In the genomic region with DNA sequence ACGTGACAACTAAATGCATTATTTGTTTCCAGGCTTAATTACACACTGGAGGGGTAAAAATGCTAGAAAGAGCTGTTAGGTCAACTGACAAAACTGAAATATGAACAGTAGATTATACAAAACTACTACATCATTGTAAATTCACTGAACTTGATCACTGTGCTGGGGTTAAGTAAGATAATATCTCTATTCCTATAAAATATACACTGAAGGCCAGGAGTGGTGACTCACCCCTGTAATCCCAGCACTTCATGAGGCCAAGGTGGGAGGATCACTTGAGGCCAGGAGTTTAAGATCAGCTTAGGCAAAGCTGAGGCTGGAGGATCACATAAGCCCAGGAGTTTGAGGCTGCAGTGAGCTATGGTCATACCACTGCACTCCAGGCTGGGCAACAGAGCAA, we compare ENCODE assay signal across 19 cellular contexts. TPM values are rescaled to one million over a fixed set of nuclear protein-coding genes. Genes with fewer than 3 reads are reported as not detected.
DNase-seq lines count a peak whose midpoint lies in the region; TF ChIP-seq lines count a peak whose summit lies in the region.
"Had no signal": no experiment of that assay in that cellular context is flagged by ENCODE, and none has a peak within 500 bp of the region (broad histone marks: within the 10 kb centered on the region; RNA-seq: fewer than 3 reads in every experiment).

No MANE protein-coding gene starts in this region.

- no peaks in the 10 kb centered on the region for H3K9me2 ChIP-seq in GM23248 (ENCODE audit: insufficient read depth)

- H3K9ac ChIP-seq in GM23248: no peak overlapping the region

- H3K27me3 Mint-ChIP-seq in CD14-positive monocyte (ENCODE audit: low read depth in 3 of 3): peaks cover 11 to 39% (median 15%) of the 10 kb centered on the region in 3 donors
- H3K27me3 Mint-ChIP-seq: progenitor cell of endocrine pancreas had no signal

- intact Hi-C loops in CD14-positive monocyte (cut with micrococcal nuclease): no loop called here

- no peak overlapping the region for H2AFZ ChIP-seq in GM23248

- H3F3A ChIP-seq in GM23248 (ENCODE audit: insufficient read depth): no peaks in the 10 kb centered on the region

- no peak overlapping the region for H3K4me2 ChIP-seq in GM23248 (ENCODE audit: unreplicated experiment)

- H3K27ac ChIP-seq in GM23248 (no peak overlapping the region), brain microvascular endothelial cell (no peak overlapping the region)

- no peaks in the 10 kb centered on the region for H3K4me1 ChIP-seq in GM23248 (ENCODE audit: insufficient read depth)
- H3K4me1 ChIP-seq: Caco-2 had no signal

- TF ChIP-seq CTCF in brain microvascular endothelial cell (IDR thresholded peaks at IDR 0.05; ENCODE audit: low read depth, low read length, missing control alignments): no peak
- no peak for TF ChIP-seq CTCF in CD14-positive monocyte (IDR thresholded peaks at IDR 0.05)

- H3K9me3 Mint-ChIP-seq in CD14-positive monocyte: peaks cover 0 to 5% (median 1%) of the 10 kb centered on the region in 7 donors
- H3K9me3 Mint-ChIP-seq: activated T-helper 17 cell treated with anti-CD3 and anti-CD28 coated beads, Interleukin-2, amount 50 U/mL, for 72 hours; dendritic cell treated with granulocyte-macrophage colony-stimulating factor and Interleukin-4, amounts not matched to agents 40 ng/mL and 50 ng/mL, for 4 days had no signal

- WGBS in GM23248 (ENCODE audit: low coverage in 1 of 2, low lambda C conversion rate in 2 of 2, missing lambda C conversion rate in 2 of 2), 2 experiments: 73 to 86% methylated on average over 1 of the region's 1 CpG

- peaks cover 2% of the 10 kb centered on the region for H3K4me1 Mint-ChIP-seq in CD14-positive monocyte
- H3K4me1 Mint-ChIP-seq: activated T-helper 17 cell treated with anti-CD3 and anti-CD28 coated beads, Interleukin-2, amount 50 U/mL, for 72 hours had no signal

- H4K20me1 ChIP-seq in GM23248 (ENCODE audit: insufficient read depth): no peaks in the 10 kb centered on the region

- no peaks in the 10 kb centered on the region for H3K9me3 ChIP-seq in GM23248 (ENCODE audit: low read depth)
- H3K9me3 ChIP-seq: Caco-2 had no signal

- no peak overlapping the region for H3K27ac Mint-ChIP-seq in CD14-positive monocyte
- H3K27ac Mint-ChIP-seq: activated T-helper 17 cell treated with anti-CD3 and anti-CD28 coated beads, Interleukin-2, amount 50 U/mL, for 72 hours; dendritic cell treated with granulocyte-macrophage colony-stimulating factor and Interleukin-4, amounts not matched to agents 40 ng/mL and 50 ng/mL, for 4 days; progenitor cell of endocrine pancreas; WTC11 had no signal

- H3K4me3 Mint-ChIP-seq in CD14-positive monocyte: no peak overlapping the region
- H3K4me3 Mint-ChIP-seq: activated T-helper 17 cell treated with anti-CD3 and anti-CD28 coated beads, Interleukin-2, amount 50 U/mL, for 72 hours; dendritic cell treated with granulocyte-macrophage colony-stimulating factor and Interleukin-4, amounts not matched to agents 40 ng/mL and 50 ng/mL, for 4 days; WTC11 had no signal

- H3K4me3 ChIP-seq in GM23248 (no peak overlapping the region), brain microvascular endothelial cell (ENCODE audit: low read depth, low read length) (no peak overlapping the region)

- no peaks in the 10 kb centered on the region for H3K27me3 ChIP-seq in GM23248 (replicated peaks; ENCODE audit: insufficient read depth)
- no peaks in the 10 kb centered on the region for H3K27me3 ChIP-seq in brain microvascular endothelial cell (replicated peaks)

- H3K36me3 Mint-ChIP-seq in CD14-positive monocyte: no peaks in the 10 kb centered on the region
- H3K36me3 Mint-ChIP-seq: WTC11 had no signal

- H3K79me2 ChIP-seq in GM23248 (ENCODE audit: insufficient read depth): no peaks in the 10 kb centered on the region

- H3K36me3 ChIP-seq in GM23248 (ENCODE audit: low read depth): no peaks in the 10 kb centered on the region
- H3K36me3 ChIP-seq in brain microvascular endothelial cell (replicated peaks): no peaks in the 10 kb centered on the region

- in situ Hi-C loops in GM23248 (cut with MboI): no loop called here
- in situ Hi-C loops in brain microvascular endothelial cell (cut with HindIII; ENCODE audit: low pct_ligation_motif_present, low sequenced_read_pairs): no loop called here

- DNase-seq in GM23248 (peak; percentile 34), NCI-H82 (lab: John Stamatoyannopoulos, UW) (peak; percentile 74), brain microvascular endothelial cell (peak; percentile 18), islet precursor cell (peak; percentile 58), CD14-positive monocyte (ENCODE audit: low spot score) (no peak), 8988T (no peak), NCI-H774 (lab: John Stamatoyannopoulos, UW) (no peak)
- DNase-seq in activated effector memory CD4-positive, alpha-beta T cell treated with anti-CD3 and anti-CD28 coated beads, Interleukin-2, amount 50 U/mL, for 16 hours: no peak
- DNase-seq: activated CD8-positive, alpha-beta memory T cell treated with anti-CD3 and anti-CD28 coated beads for 24 hours; anterior cingulate cortex; Caco-2; KBM-7; left ventricle myocardium superior; NCI-H1694; NCI-H510A had no signal

RNA-seq across cellular contexts. Expression of a gene that starts 31.8 kb away (rescaled TPM):
- 0.11 TPM in 1 of 2 replicates, not detected in the other for total RNA-seq in GM23248 (2014; rRNA removed; shearing (Covaris generic))
- polyA plus RNA-seq in GM23248 (2016; fragmentation: Nextera tagmentation; extraction: Ambion mirVana) (not detected in 2 replicates), CD14-positive monocyte (not detected)
- total RNA-seq: activated T-helper 17 cell treated with anti-CD3 and anti-CD28 coated beads, Interleukin-2, amount 50 U/mL, for 72 hours; left ventricle myocardium superior had no signal

RNA-seq across cellular contexts. Expression of a gene that starts 52.1 kb away (rescaled TPM):
- not detected in 2 replicates for total RNA-seq in GM23248 (2014; rRNA removed; shearing (Covaris generic))
- polyA plus RNA-seq in GM23248 (2016; fragmentation: Nextera tagmentation; extraction: Ambion mirVana): 0.04 TPM in 1 of 2 replicates, not detected in the other
- polyA plus RNA-seq in CD14-positive monocyte: under 1 TPM; 0.12 to 0.13 TPM

Comparison
In these comparisons a context has a peak if more than half of its experiments do, and no peak if none do; other contexts are left out.
1. DNase-seq: peak in GM23248 (single experiment), NCI-H82 (single experiment), brain microvascular endothelial cell (single experiment) and islet precursor cell (single experiment); none in CD14-positive monocyte (single experiment), activated effector memory CD4-positive, alpha-beta T cell treated with anti-CD3 and anti-CD28 coated beads, Interleukin-2, amount 50 U/mL, for 16 hours (single experiment), 8988T (single experiment) and NCI-H774 (single experiment).